8 cellular contexts compared by ENCODE assay signal in genomic region chr11:9384535-9385287, GRCh38. TPM values are rescaled to one million over a fixed set of nuclear protein-coding genes. Genes with fewer than 3 reads are reported as not detected.
DNase-seq lines count a peak whose midpoint lies in the region; FAIRE-seq and TF ChIP-seq lines count a peak whose summit lies in the region.

Gene IPO7, plus strand, starts transcription at chr11:9384652. Its CDS starts 112 bp downstream, at chr11:9384764.

- POLR2A ChIA-PET in Caco-2 (lab: Charles Lee) (interaction anchor here (0.6 to 2.8 kb wide), 13 partner anchors 8 to 189 kb away, joined by 3 to 23 read pairs (median 5); partner anchors contain the start of genes TMEM41B, WEE1 and ZNF143), endothelial cell of umbilical vein (lab: Charles Lee) (interaction anchor here (0.5 to 1.5 kb wide), 8 partner anchors 20 to 469 kb away, joined by 3 to 6 read pairs (median 3); partner anchors contain the start of genes DENND5A, TMEM41B and ZNF143)

- peak within 1 kb of the TSS; percentile 99 for H3K9ac ChIP-seq in NT2/D1 (ENCODE audit: insufficient read length, low read depth)
- H3K9ac ChIP-seq in endothelial cell of umbilical vein (replicated peaks; ENCODE audit: extremely low read depth, insufficient read depth, low read length), result peak within 1 kb of the TSS; percentile 93

- CTCF ChIA-PET in Caco-2 (lab: Charles Lee) (interaction anchor here (0.6 to 2.2 kb wide), 12 partner anchors 11 to 704 kb away, joined by 3 to 12 read pairs (median 4); no protein-coding TSS in a partner anchor), endothelial cell of umbilical vein (lab: Charles Lee) (interaction anchor here (0.6 to 3.4 kb wide), 21 partner anchors 10 to 219 kb away, joined by 3 to 20 read pairs (median 4); partner anchors contain the start of genes DENND5A and TMEM41B)

- peak; percentile 92 to 93 for DNase-seq in Caco-2
- peak; percentile 94 for DNase-seq in GM20000 (ENCODE audit: low spot score)
- peak; percentile 96 for DNase-seq in HT-29 (ENCODE audit: low spot score)
- peak; percentile 91 for DNase-seq in NT2/D1 (ENCODE audit: low read depth, low spot score)
- peak; percentile 88 for DNase-seq in activated CD8-positive, alpha-beta memory T cell treated with anti-CD3 and anti-CD28 coated beads, Interleukin-2, amount 50 U/mL, for 4 hours
- DNase-seq in endothelial cell of umbilical vein (ENCODE audit: low read depth, low spot score), result peak; percentile 90
- peak; percentile 53 to 73 for DNase-seq in stimulated activated CD8-positive, alpha-beta memory T cell treated with anti-CD3 and anti-CD28 coated beads, Interleukin-4, amount 100 ng/mL, for 1 hour (ENCODE audit: low read depth in 2 of 2, low spot score in 1 of 2)

- no peaks in the 10 kb centered on the region for H3K27me3 ChIP-seq in Caco-2 (replicated peaks; ENCODE audit: control insufficient read depth, insufficient read depth, low read length)
- H3K27me3 ChIP-seq in NT2/D1 (ENCODE audit: insufficient read depth, insufficient read length), result no peaks in the 10 kb centered on the region
- no peaks in the 10 kb centered on the region for H3K27me3 ChIP-seq in endothelial cell of umbilical vein (ENCODE audit: control insufficient read depth in 2 of 2, insufficient read depth in 2 of 2, low read length in 2 of 2)
- H3K27me3 ChIP-seq in mononuclear cell (ENCODE audit: insufficient read depth, low read length), result no peaks in the 10 kb centered on the region

- no peaks in the 10 kb centered on the region for H3K27me3 Mint-ChIP-seq in Caco-2 (ENCODE audit: insufficient read depth, unreplicated experiment)

- H3K4me3 Mint-ChIP-seq in Caco-2 (ENCODE audit: unreplicated experiment), result peak within 1 kb of the TSS; percentile 94

- peaks cover 20% of the 10 kb centered on the region for H4K20me1 ChIP-seq in endothelial cell of umbilical vein (replicated peaks; ENCODE audit: control insufficient read depth, extremely low read depth, insufficient read depth, low read length)

- H2AFZ ChIP-seq in endothelial cell of umbilical vein (ENCODE audit: low read depth, low read length), result peak within 1 kb of the TSS; percentile 94

- TF ChIP-seq CTCF in Caco-2 (IDR thresholded peaks at IDR 0.05; ENCODE audit: insufficient read depth in 1 of 2, low read depth in 1 of 2, low read length in 1 of 2, severe bottlenecking in 1 of 2, unreplicated experiment in 1 of 2), result peak; percentile 20 to 44
- TF ChIP-seq CTCF in GM20000 (IDR thresholded peaks at IDR 0.05; ENCODE audit: extremely low read depth, missing control alignments), result no peak
- TF ChIP-seq CTCF in endothelial cell of umbilical vein (IDR thresholded peaks at IDR 0.05; ENCODE audit: extremely low read depth in 1 of 2, insufficient read depth in 1 of 2, low read depth in 1 of 2, low read length in 2 of 2), result peak; percentile 42 to 49

- no peaks in the 10 kb centered on the region for H3K9me1 ChIP-seq in endothelial cell of umbilical vein (replicated peaks; ENCODE audit: control insufficient read depth, extremely low read depth, insufficient read depth, low read length)

- H3K9me3 Mint-ChIP-seq in Caco-2 (ENCODE audit: unreplicated experiment), result no peaks in the 10 kb centered on the region

- H3K36me3 ChIP-seq in Caco-2 (ENCODE audit: control insufficient read depth, insufficient read depth, low read length) (no peaks in the 10 kb centered on the region), NT2/D1 (ENCODE audit: insufficient read depth, insufficient read length, low read length) (peaks cover 41% of the 10 kb centered on the region), endothelial cell of umbilical vein (ENCODE audit: control insufficient read depth in 2 of 2, extremely low read depth in 1 of 2, insufficient read depth in 2 of 2, low read length in 2 of 2) (peaks cover 2% of the 10 kb centered on the region in 2 experiments)

- peak within 1 kb of the TSS; percentile 76 for H3K27ac ChIP-seq in endothelial cell of umbilical vein (ENCODE audit: insufficient read depth, low read depth, low read length)

- FAIRE-seq in endothelial cell of umbilical vein (lab: Jason Lieb, UNC), result peak; percentile 85

- H3K4me1 ChIP-seq in Caco-2 (peaks cover 30% of the 10 kb centered on the region), NT2/D1 (ENCODE audit: insufficient read depth, insufficient read length) (no peaks in the 10 kb centered on the region), endothelial cell of umbilical vein (ENCODE audit: control insufficient read depth, extremely low read depth, insufficient read depth, low read length) (peaks cover 18% of the 10 kb centered on the region), mononuclear cell (ENCODE audit: insufficient read depth, low read length) (peaks cover 16% of the 10 kb centered on the region)

- dilution Hi-C loops in endothelial cell of umbilical vein (cut with MboI; ENCODE audit: extremely low pct_ligation_motif_present, low sequenced_read_pairs), result no loop called here

- H3K9me3 ChIP-seq in Caco-2 (no peaks in the 10 kb centered on the region), NT2/D1 (ENCODE audit: insufficient read depth, low read length) (no peaks in the 10 kb centered on the region), endothelial cell of umbilical vein (replicated peaks; ENCODE audit: control insufficient read depth, insufficient read depth, low read length) (no peaks in the 10 kb centered on the region), mononuclear cell (ENCODE audit: low read depth, low read length) (no peaks in the 10 kb centered on the region)

- H3K4me1 Mint-ChIP-seq in Caco-2 (ENCODE audit: low read depth, unreplicated experiment), result peaks cover 29% of the 10 kb centered on the region

- H3K27ac Mint-ChIP-seq in Caco-2 (ENCODE audit: unreplicated experiment), result peak within 1 kb of the TSS; percentile 98

- BruUV-seq in Caco-2 (replicated peaks; lab: Mats Ljungman, UMichigan) (no TSS peak), endothelial cell of umbilical vein (replicated peaks; lab: Mats Ljungman, UMichigan) (TSS peak; percentile 71)

- H3K4me3 ChIP-seq in Caco-2 (ENCODE audit: low read depth, low read length) (peak within 1 kb of the TSS; percentile 90), NT2/D1 (ENCODE audit: insufficient read length, low read depth) (peak within 1 kb of the TSS; percentile 99), endothelial cell of umbilical vein (replicated peaks in 1 of 3; ENCODE audit: insufficient read depth in 1 of 3, low read depth in 1 of 3, low read length in 3 of 3) (peak within 1 kb of the TSS; percentile 65 to 90 (median 68)), mononuclear cell (ENCODE audit: low read length) (peak within 1 kb of the TSS; percentile 83)

- H3K36me3 Mint-ChIP-seq in Caco-2 (ENCODE audit: insufficient read depth, unreplicated experiment), result peaks cover 42% of the 10 kb centered on the region

- peaks cover 52% of the 10 kb centered on the region for H3K79me2 ChIP-seq in endothelial cell of umbilical vein (ENCODE audit: control insufficient read depth, insufficient read depth, low read length)

- intact Hi-C loops in Caco-2 (cut with micrococcal nuclease; ENCODE audit: unreplicated experiment), result loop anchor here (1.0 to 10.0 kb wide), 6 partner anchors 20 to 230 kb away; partner anchors contain the start of genes TMEM41B and ZNF143
- intact Hi-C loops in endothelial cell of umbilical vein (cut with micrococcal nuclease), result loop anchor here (1.0 to 10.0 kb wide), 6 partner anchors 20 to 370 kb away; partner anchors contain the start of genes DENND5A, TMEM41B and ZNF143

- H3K4me2 ChIP-seq in endothelial cell of umbilical vein (ENCODE audit: insufficient read depth, low read length), result peak within 1 kb of the TSS; percentile 90

- TF ChIP-seq POLR2A in endothelial cell of umbilical vein (IDR thresholded peaks at IDR 0.05; ENCODE audit: low read depth, low read length), result peak; percentile 86

TF ChIP-seq in endothelial cell of umbilical vein, 7 proteins besides CTCF, POLR2A, EP300 and RAD21:
- TF ChIP-seq POLR2AphosphoS5 (IDR thresholded peaks at IDR 0.05; ENCODE audit: insufficient read depth, low read depth, low read length), result peak; percentile 96
- TF ChIP-seq GATA2 (IDR thresholded peaks at IDR 0.05; ENCODE audit: insufficient read depth, insufficient read length, low read depth, low read length), result no peak
- TF ChIP-seq EZH2 (IDR thresholded peaks at IDR 0.05; ENCODE audit: borderline replicate concordance, low read depth, low read length, severe bottlenecking), result no peak
- TF ChIP-seq MYC (IDR thresholded peaks at IDR 0.05; ENCODE audit: low read depth, low read length), result peak; percentile 62
- TF ChIP-seq MAX (IDR thresholded peaks at IDR 0.05; ENCODE audit: insufficient read depth, insufficient read length), result peak; percentile 93
- no peak for TF ChIP-seq FOS (IDR thresholded peaks at IDR 0.05; ENCODE audit: borderline replicate concordance, insufficient read depth, low read length)

RNA-seq across cellular contexts. Expression of gene IPO7, which starts in this region (rescaled TPM):
- 196 and 199 TPM in 2 replicates for total RNA-seq in Caco-2 (2022)
- total RNA-seq in HT-29 (2014; rRNA removed; shearing (Covaris generic)), result 57.5 and 72.6 TPM in 2 replicates
- 161 and 170 TPM in 2 replicates for total RNA-seq in endothelial cell of umbilical vein
- polyA plus RNA-seq in endothelial cell of umbilical vein, result 23.0 and 32.9 TPM in 2 replicates
- polyA plus RNA-seq in endothelial cell of umbilical vein (2011; cell fraction: cytosol; rRNA removed), result 42.3 and 43.3 TPM in 2 replicates
- polyA plus RNA-seq in endothelial cell of umbilical vein (2011; cell fraction: nucleus; rRNA removed), result 38.4 and 62.9 TPM in 2 replicates
- 94.7 and 111 TPM in 2 replicates for polyA plus RNA-seq in endothelial cell of umbilical vein (2012)
- polyA minus RNA-seq in endothelial cell of umbilical vein, result 84.7 and 99.7 TPM in 2 replicates
- polyA minus RNA-seq in endothelial cell of umbilical vein (2011; cell fraction: cytosol; rRNA and poly(A)+ RNA removed), result 604 TPM
- 70.8 and 145 TPM in 2 replicates for polyA minus RNA-seq in endothelial cell of umbilical vein (2011; cell fraction: nucleus; rRNA and poly(A)+ RNA removed)
- total RNA-seq in mononuclear cell, result 68.2 TPM

Comparison
In these comparisons a context has a peak if more than half of its experiments do, and no peak if none do; other contexts are left out.
1. Peak in every context shown above with its lines: DNase-seq, H3K4me3 ChIP-seq and H3K27ac ChIP-seq.